ENCODE assay signal across 33 cellular contexts in the genomic region with DNA sequence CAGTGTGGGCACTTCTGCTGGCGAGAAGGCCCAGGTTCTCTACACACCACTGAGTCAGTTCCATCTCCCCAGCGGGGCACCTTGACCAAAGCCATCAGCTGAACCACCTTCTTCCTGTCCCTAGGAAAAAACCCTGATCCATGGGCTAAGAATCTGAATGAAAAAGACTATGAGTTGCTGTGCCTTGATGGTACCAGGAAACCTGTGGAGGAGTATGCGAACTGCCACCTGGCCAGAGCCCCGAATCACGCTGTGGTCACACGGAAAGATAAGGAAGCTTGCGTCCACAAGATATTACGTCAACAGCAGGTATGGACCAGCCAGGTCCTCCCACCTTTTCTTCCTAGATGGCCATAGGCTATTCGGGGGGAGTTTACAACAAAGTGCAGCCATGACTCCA. TPM values are rescaled to one million over a fixed set of nuclear protein-coding genes. Genes with fewer than 3 reads are reported as not detected.
"Had no signal": no experiment of that assay in that cellular context is flagged by ENCODE, and none has a peak within 500 bp of the region (broad histone marks: within the 10 kb centered on the region; RNA-seq: fewer than 3 reads in every experiment).

No MANE protein-coding gene starts in this region.

- H3K4me1 ChIP-seq: adrenal gland, body of pancreas, breast epithelium had no signal

- H3K4me3 ChIP-seq: adrenal gland, body of pancreas, breast epithelium had no signal

- H3K9me3 ChIP-seq: adrenal gland, body of pancreas, breast epithelium had no signal

- H3K36me3 ChIP-seq: adrenal gland, brain microvascular endothelial cell, breast epithelium had no signal

- ATAC-seq: activated CD8-positive, alpha-beta T cell treated with anti-CD3 and anti-CD28 coated beads for 36 hours; activated naive CD4-positive, alpha-beta T cell treated with anti-CD3 and anti-CD28 coated beads, Interleukin-2, amount 50 U/mL, for 72 hours; activated T-cell treated with anti-CD3 and anti-CD28 coated beads, Interleukin-2, amount 50 U/mL, for 4 hours; activated T-cell treated with anti-CD3 and anti-CD28 coated beads, Interleukin-2, amount 50 U/mL, for 72 hours; activated T-helper 17 cell treated with anti-CD3 and anti-CD28 coated beads, Interleukin-2, amount 50 U/mL, for 72 hours; body of pancreas had no signal

- DNase-seq: activated B cell treated with CpG ODN at 0.5 μM for 24 hours; activated CD4-positive, alpha-beta memory T cell treated with anti-CD3 and anti-CD28 coated beads for 36 hours; activated CD4-positive, alpha-beta T cell treated with anti-CD3 and anti-CD28 coated beads for 4 hours; activated CD4-positive, alpha-beta T cell treated with anti-CD3 and anti-CD28 coated beads, Interleukin-2, amount 10 ng/mL, durations not matched to agents 24 days and 14 days; activated CD4-positive, alpha-beta T cell treated with anti-CD3 and anti-CD28 coated beads, Interleukin-2, amount 50 U/mL, for 1 hour; activated CD4-positive, alpha-beta T cell treated with anti-CD3 and anti-CD28 coated beads, Interleukin-2, amount 50 U/mL, for 4 hours; activated CD4-positive, CD25-positive, alpha-beta regulatory T cell treated with anti-CD3 and anti-CD28 coated beads, Interleukin-2, amount 50 U/mL, for 72 hours; activated CD8-positive, alpha-beta memory T cell treated with anti-CD3 and anti-CD28 coated beads, Interleukin-2, amount 50 U/mL, for 4 hours; activated CD8-positive, alpha-beta T cell treated with anti-CD3 and anti-CD28 coated beads for 36 hours; activated effector memory CD4-positive, alpha-beta T cell treated with anti-CD3 and anti-CD28 coated beads, Interleukin-2, amount 50 U/mL, for 16 hours; activated gamma-delta T cell treated with Interleukin-2 at 50 U/mL for 16 hours; activated naive CD4-positive, alpha-beta T cell; activated naive CD4-positive, alpha-beta T cell treated with anti-CD3 and anti-CD28 coated beads for 36 hours; activated naive CD4-positive, alpha-beta T cell treated with anti-CD3 and anti-CD28 coated beads, Interleukin-2, amount 50 U/mL, for 16 hours; activated naive CD8-positive, alpha-beta T cell treated with anti-CD3 and anti-CD28 coated beads for 36 hours; activated T-cell treated with anti-CD3 and anti-CD28 coated beads for 4 hours; activated T-cell treated with anti-CD3 and anti-CD28 coated beads, Interleukin-2, amount 50 U/mL, for 1 hour; activated T-cell treated with anti-CD3 and anti-CD28 coated beads, Interleukin-2, amount 50 U/mL, for 4 hours; activated T-cell treated with anti-CD3 and anti-CD28 coated beads, Interleukin-2, amount 50 U/mL, for 72 hours; adrenal gland; amniotic stem cell; aorta; body of pancreas; brain microvascular endothelial cell; central memory CD4-positive, alpha-beta T cell; T-helper 1 cell; T-helper 2 cell; T-helper 9 cell had no signal

- H3K27ac ChIP-seq: adrenal gland, body of pancreas, brain microvascular endothelial cell, breast epithelium, VCaP had no signal

- H3K27me3 ChIP-seq: adrenal gland, body of pancreas, brain microvascular endothelial cell, breast epithelium had no signal

RNA-seq across cellular contexts. Expression of gene TF, which starts 29.1 kb away (rescaled TPM):
- total RNA-seq: activated T-helper 1 cell treated with anti-CD3 and anti-CD28 coated beads, Interleukin-12 subunit alpha, Interleukin-12 subunit beta, Interleukin-2, Interleukin-4 antibody, amounts not matched to agents 30 ng/mL and 10 ng/mL and 1 ng/mL, durations not matched to agents 14 hours and 24 hours and 36 hours had no signal
